In genomic region chr13:45046445-45046844, GRCh38 we compare ENCODE assay signal across 10 cellular contexts. TPM values are rescaled to one million over a fixed set of nuclear protein-coding genes. Genes with fewer than 3 reads are reported as not detected.
DNase-seq lines count a peak whose midpoint lies in the region; ATAC-seq and TF ChIP-seq lines count a peak whose summit lies in the region.
"Had no signal": no experiment of that assay in that cellular context is flagged by ENCODE, and none has a peak within 500 bp of the region (broad histone marks: within the 10 kb centered on the region; RNA-seq: fewer than 3 reads in every experiment).

No MANE protein-coding gene starts in this region.

- peaks cover 2% of the 10 kb centered on the region for H3K4me1 ChIP-seq in right cardiac atrium (ENCODE audit: control insufficient read depth, insufficient read depth, low read length)
- H3K4me1 ChIP-seq in thyroid gland, result peaks cover 0 to 5% of the 10 kb centered on the region in 2 donors

- peak overlapping the region; percentile 83 for H3K4me3 Mint-ChIP-seq in activated CD4-positive, alpha-beta T cell treated with anti-CD3 and anti-CD28 coated beads, Interleukin-2, amount 10 ng/mL, durations not matched to agents 24 days and 14 days
- H3K4me3 Mint-ChIP-seq in activated CD4-positive, alpha-beta memory T cell treated with anti-CD3 and anti-CD28 coated beads, Interleukin-2, amount 10 ng/mL, durations not matched to agents 7 days and 5 days, result peak overlapping the region; percentile 63

- no peak for DNase-seq in activated CD4-positive, alpha-beta T cell treated with anti-CD3 and anti-CD28 coated beads, Interleukin-2, amount 10 ng/mL, durations not matched to agents 24 days and 14 days
- no peak for DNase-seq in activated CD4-positive, alpha-beta T cell treated with anti-CD3 and anti-CD28 coated beads, Interleukin-2, amount 50 U/mL, for 4 hours
- no peak for DNase-seq in activated CD4-positive, alpha-beta memory T cell treated with anti-CD3 and anti-CD28 coated beads, Interleukin-2, amount 10 ng/mL, durations not matched to agents 7 days and 5 days
- DNase-seq in right cardiac atrium (no peak), thyroid gland (no peak), MG63 (no peak)
- DNase-seq: AML-193 had no signal

- no peaks in the 10 kb centered on the region for H3K9me3 Mint-ChIP-seq in activated CD4-positive, alpha-beta T cell treated with anti-CD3 and anti-CD28 coated beads, Interleukin-2, amount 10 ng/mL, durations not matched to agents 24 days and 14 days
- no peaks in the 10 kb centered on the region for H3K9me3 Mint-ChIP-seq in activated CD4-positive, alpha-beta memory T cell treated with anti-CD3 and anti-CD28 coated beads, Interleukin-2, amount 10 ng/mL, durations not matched to agents 7 days and 5 days

- intact Hi-C loops in activated CD4-positive, alpha-beta T cell treated with anti-CD3 and anti-CD28 coated beads, Interleukin-2, amount 10 ng/mL, durations not matched to agents 24 days and 14 days (cut with micrococcal nuclease), result no loop called here
- intact Hi-C loops in right cardiac atrium (cut with DNase I), result loop anchor here (2.0 to 5.0 kb wide), 3 partner anchors 234 to 261 kb away; no protein-coding TSS in a partner anchor
- intact Hi-C loops in thyroid gland (cut with DNase I), result loop anchor here (5.0 kb wide), 2 partner anchors 236 to 261 kb away; no protein-coding TSS in a partner anchor

- CTCF ChIA-PET in activated CD4-positive, alpha-beta memory T cell treated with anti-CD3 and anti-CD28 coated beads, Interleukin-2, amount 10 ng/mL, durations not matched to agents 7 days and 5 days (lab: Charles Lee), result interaction anchor here (0.6 to 5.0 kb wide), 33 partner anchors 8 to 609 kb away, joined by 3 to 102 read pairs (median 4); partner anchors contain the start of genes SLC25A30 and TPT1

- ATAC-seq in right cardiac atrium (no peak), HG03442 (IDR thresholded peaks at IDR 0.05; ENCODE audit: unreplicated experiment) (no peak)

- POLR2A ChIA-PET in activated CD4-positive, alpha-beta memory T cell treated with anti-CD3 and anti-CD28 coated beads, Interleukin-2, amount 10 ng/mL, durations not matched to agents 7 days and 5 days (lab: Charles Lee), result interaction anchor here (0.7 to 1.0 kb wide), 3 partner anchors 235 to 261 kb away, joined by 3 read pairs; no protein-coding TSS in a partner anchor

- TF ChIP-seq POLR2A in thyroid gland (IDR thresholded peaks at IDR 0.05), result no peak

- H3K4me3 ChIP-seq in right cardiac atrium (ENCODE audit: low read length), result peak overlapping the region; percentile 54
- H3K4me3 ChIP-seq in skin epidermis, result peak overlapping the region in 4 of 7 experiments; percentile 13 to 33 (median 26)
- no peak overlapping the region for H3K4me3 ChIP-seq in thyroid gland (replicated peaks in 1 of 3)
- H3K4me3 ChIP-seq in MG63, result no peak overlapping the region
- H3K4me3 ChIP-seq: SK-N-MC had no signal

- no peak overlapping the region for H3K27ac Mint-ChIP-seq in activated CD4-positive, alpha-beta T cell treated with anti-CD3 and anti-CD28 coated beads, Interleukin-2, amount 10 ng/mL, durations not matched to agents 24 days and 14 days
- H3K27ac Mint-ChIP-seq in activated CD4-positive, alpha-beta memory T cell treated with anti-CD3 and anti-CD28 coated beads, Interleukin-2, amount 10 ng/mL, durations not matched to agents 7 days and 5 days, result no peak overlapping the region

- WGBS in right cardiac atrium, result 87% methylated on average over 4 of the region's 4 CpGs
- 83 to 93% methylated on average over 4 of the region's 4 CpGs for WGBS in thyroid gland, 2 donors

- peaks cover 40% of the 10 kb centered on the region for H3K27me3 Mint-ChIP-seq in activated CD4-positive, alpha-beta T cell treated with anti-CD3 and anti-CD28 coated beads, Interleukin-2, amount 10 ng/mL, durations not matched to agents 24 days and 14 days
- H3K27me3 Mint-ChIP-seq in activated CD4-positive, alpha-beta memory T cell treated with anti-CD3 and anti-CD28 coated beads, Interleukin-2, amount 10 ng/mL, durations not matched to agents 7 days and 5 days, result peaks cover 42% of the 10 kb centered on the region

- no peaks in the 10 kb centered on the region for H3K36me3 Mint-ChIP-seq in activated CD4-positive, alpha-beta T cell treated with anti-CD3 and anti-CD28 coated beads, Interleukin-2, amount 10 ng/mL, durations not matched to agents 24 days and 14 days (ENCODE audit: low read depth)
- no peaks in the 10 kb centered on the region for H3K36me3 Mint-ChIP-seq in activated CD4-positive, alpha-beta memory T cell treated with anti-CD3 and anti-CD28 coated beads, Interleukin-2, amount 10 ng/mL, durations not matched to agents 7 days and 5 days (ENCODE audit: low read depth)

- H3K36me3 ChIP-seq in thyroid gland, result no peaks in the 10 kb centered on the region
- H3K36me3 ChIP-seq in MG63, result no peaks in the 10 kb centered on the region

- no peak for TF ChIP-seq CTCF in thyroid gland (IDR thresholded peaks at IDR 0.05)

- H3K4me1 Mint-ChIP-seq in activated CD4-positive, alpha-beta T cell treated with anti-CD3 and anti-CD28 coated beads, Interleukin-2, amount 10 ng/mL, durations not matched to agents 24 days and 14 days, result peaks cover 12% of the 10 kb centered on the region
- peaks cover 21% of the 10 kb centered on the region for H3K4me1 Mint-ChIP-seq in activated CD4-positive, alpha-beta memory T cell treated with anti-CD3 and anti-CD28 coated beads, Interleukin-2, amount 10 ng/mL, durations not matched to agents 7 days and 5 days

- H3K27me3 ChIP-seq in right cardiac atrium (ENCODE audit: control insufficient read depth, insufficient read depth) (no peaks in the 10 kb centered on the region), thyroid gland (no peaks in the 10 kb centered on the region), MG63 (no peaks in the 10 kb centered on the region)

- H3K9me3 ChIP-seq in right cardiac atrium (ENCODE audit: control insufficient read depth, low read length), result no peaks in the 10 kb centered on the region
- no peaks in the 10 kb centered on the region for H3K9me3 ChIP-seq in thyroid gland
- no peaks in the 10 kb centered on the region for H3K9me3 ChIP-seq in MG63

- H3K27ac ChIP-seq in right cardiac atrium (ENCODE audit: low read length) (no peak overlapping the region), skin epidermis (peak overlapping the region in 1 of 21 experiments; percentile 66), thyroid gland (no peak overlapping the region)
- H3K27ac ChIP-seq: SK-N-MC had no signal

RNA-seq across cellular contexts. Expression of gene GPALPP1, which starts 57.1 kb away (rescaled TPM):
- 29.1 and 32.3 TPM in 2 replicates for total RNA-seq in activated CD4-positive, alpha-beta T cell treated with anti-CD3 and anti-CD28 coated beads, Interleukin-2, amount 10 ng/mL, durations not matched to agents 24 days and 14 days
- 10 to 100 TPM; 25.0 to 27.1 TPM for total RNA-seq in activated CD4-positive, alpha-beta memory T cell treated with anti-CD3 and anti-CD28 coated beads, Interleukin-2, amount 10 ng/mL, durations not matched to agents 7 days and 5 days
- 10 to 100 TPM; 13.9 to 18.4 (median 16.3) TPM for total RNA-seq in right cardiac atrium
- 8.2 TPM for polyA plus RNA-seq in right cardiac atrium
- 10 to 100 TPM; 30.1 to 44.4 (median 35.2) TPM for total RNA-seq in thyroid gland
- 27.3 and 56.8 TPM in 2 replicates for total RNA-seq in MG63 (2014; rRNA removed; shearing (Covaris generic); ENCODE audit: low replicate concordance)

RNA-seq across cellular contexts. Expression of gene NUFIP1, which starts 57.2 kb away (rescaled TPM):
- 13.3 and 13.8 TPM in 2 replicates for total RNA-seq in activated CD4-positive, alpha-beta T cell treated with anti-CD3 and anti-CD28 coated beads, Interleukin-2, amount 10 ng/mL, durations not matched to agents 24 days and 14 days
- 1 to 10 TPM; 4.0 to 4.3 TPM for total RNA-seq in activated CD4-positive, alpha-beta memory T cell treated with anti-CD3 and anti-CD28 coated beads, Interleukin-2, amount 10 ng/mL, durations not matched to agents 7 days and 5 days
- total RNA-seq in right cardiac atrium (1 to 10 TPM; 3.2 to 4.6 (median 3.6) TPM), thyroid gland (1 to 10 TPM; 3.2 to 4.3 (median 3.5) TPM)
- polyA plus RNA-seq in right cardiac atrium, result 2.1 TPM
- 6.1 and 6.7 TPM in 2 replicates for total RNA-seq in MG63 (2014; rRNA removed; shearing (Covaris generic); ENCODE audit: low replicate concordance)

Comparison
In these comparisons a context has a peak if more than half of its experiments do, and no peak if none do; other contexts are left out.
1. H3K4me3 ChIP-seq: peak in right cardiac atrium (single experiment) and skin epidermis (4 of 7); none in thyroid gland (0 of 3) and MG63 (single experiment).